ENCODE assay signal across 18 cellular contexts in the genomic region with DNA sequence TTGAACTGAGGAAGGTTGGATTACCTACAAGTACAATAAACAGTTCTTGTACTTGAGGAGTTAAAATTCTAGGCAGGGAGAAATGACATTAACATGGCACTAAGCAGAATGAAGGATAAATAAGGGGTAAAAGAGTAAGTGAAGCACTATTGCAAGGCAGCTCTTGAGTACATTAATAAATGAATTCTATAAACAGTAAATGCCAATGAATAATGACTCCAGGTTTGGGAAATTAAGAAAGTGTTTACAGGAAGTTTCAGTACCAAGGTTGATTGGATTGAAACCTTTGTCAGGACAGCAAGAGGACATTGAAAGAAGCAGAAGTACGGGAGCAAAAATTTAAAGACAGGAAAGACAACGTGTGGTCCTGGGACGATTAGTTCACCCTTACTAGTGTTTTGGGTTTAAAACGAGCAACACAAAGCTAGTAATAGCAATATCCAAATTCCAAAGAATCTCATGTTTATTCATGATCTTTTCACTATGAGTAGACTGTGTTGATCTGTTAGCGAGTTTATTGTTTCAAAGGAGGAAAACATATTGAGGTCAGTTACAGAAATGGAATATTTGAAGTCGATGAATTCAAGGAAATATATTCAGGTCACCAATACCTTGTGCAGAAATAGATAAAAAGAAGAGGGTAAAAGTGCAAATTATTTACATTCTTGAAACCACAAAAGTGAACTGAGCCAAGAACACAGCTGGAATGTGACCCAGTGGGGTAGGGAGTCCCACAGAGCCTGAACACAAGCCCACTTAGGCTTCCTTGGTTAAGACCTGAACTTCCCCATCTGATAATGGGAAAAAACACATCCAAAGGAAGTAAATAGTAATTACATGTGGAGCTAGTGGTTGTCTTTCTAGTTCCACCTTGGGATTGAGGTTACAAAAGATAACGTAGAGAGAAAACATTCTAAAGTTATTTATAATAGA.
DNase-seq lines count a peak whose midpoint lies in the region; ATAC-seq and TF ChIP-seq lines count a peak whose summit lies in the region.
"Had no signal": no experiment of that assay in that cellular context is flagged by ENCODE, and none has a peak within 500 bp of the region (broad histone marks: within the 10 kb centered on the region; RNA-seq: fewer than 3 reads in every experiment).

No MANE protein-coding gene starts in this region.

- peak overlapping the region in 1 of 2 donors; percentile 22 for H3K27ac ChIP-seq in breast epithelium
- H3K27ac ChIP-seq: epithelial cell of prostate, lower lobe of right lung, SJCRH30, stomach had no signal

- POLR2A ChIA-PET in MCF 10A (lab: Yijun Ruan, JAX) = no interaction called here
- POLR2A ChIA-PET in WTC11 (lab: Charles Lee) = no interaction called here

- H3K9me3 ChIP-seq in breast epithelium (no peaks in the 10 kb centered on the region), skeletal muscle satellite cell (replicated peaks; ENCODE audit: low read length) (no peaks in the 10 kb centered on the region)
- H3K9me3 ChIP-seq: lower lobe of right lung, SJCRH30, stomach had no signal

- H3K4me3 Mint-ChIP-seq in MCF 10A (ENCODE audit: unreplicated experiment) (no peak overlapping the region), WTC11 (no peak overlapping the region; the same call in 1 of the 2 replicates)
- H3K4me3 Mint-ChIP-seq: HFFc6 had no signal

- no peaks in the 10 kb centered on the region for H3K36me3 ChIP-seq in breast epithelium
- no peaks in the 10 kb centered on the region for H3K36me3 ChIP-seq in skeletal muscle satellite cell (ENCODE audit: insufficient read depth, low read length)
- H3K36me3 ChIP-seq: lower lobe of right lung, SJCRH30, stomach had no signal

- no peak for TF ChIP-seq POLR2A in breast epithelium (IDR thresholded peaks at IDR 0.05)

- H3K9me3 Mint-ChIP-seq in MCF 10A (ENCODE audit: unreplicated experiment) = no peaks in the 10 kb centered on the region
- H3K9me3 Mint-ChIP-seq in WTC11 = peaks cover 8% of the 10 kb centered on the region
- H3K9me3 Mint-ChIP-seq: HFFc6 had no signal

- CTCF ChIA-PET in MCF 10A (lab: Yijun Ruan, JAX) (interaction anchor here (0.6 to 1.1 kb wide), 4 partner anchors 9 to 375 kb away, joined by 3 to 5 read pairs (median 3); no protein-coding TSS in a partner anchor), WTC11 (lab: Charles Lee) (interaction anchor here (0.8 to 1.5 kb wide), 3 partner anchors 129 to 450 kb away, joined by 3 read pairs; no protein-coding TSS in a partner anchor)

- BruUV-seq in MCF 10A (replicated peaks; lab: Mats Ljungman, UMichigan) = no TSS peak

- DNase-seq in MCF 10A (ENCODE audit: unreplicated experiment) = peak; percentile 31
- no peak for DNase-seq in breast epithelium (ENCODE audit: low spot score in 2 of 2)
- no peak for DNase-seq in WTC11 (ENCODE audit: low spot score)
- peak; percentile 33 for DNase-seq in fibroblast of villous mesenchyme (ENCODE audit: low read depth)
- no peak for DNase-seq in mucosa of gallbladder (ENCODE audit: low spot score)
- DNase-seq in cerebellar nuclear complex (lab: John Stamatoyannopoulos, UW) = no peak
- DNase-seq in NCI-H2196 (lab: John Stamatoyannopoulos, UW; ENCODE audit: unreplicated experiment) = no peak
- DNase-seq: activated CD8-positive, alpha-beta memory T cell treated with anti-CD3 and anti-CD28 coated beads for 24 hours; central memory CD4-positive, alpha-beta T cell; GDM1; HFFc6; lower lobe of right lung; NCI-H2107; occipital lobe; stomach had no signal

- H3K27ac Mint-ChIP-seq in MCF 10A (ENCODE audit: low read depth, unreplicated experiment) = no peak overlapping the region
- H3K27ac Mint-ChIP-seq in WTC11 = peak overlapping the region; percentile 72
- H3K27ac Mint-ChIP-seq: HFFc6 had no signal

- H3K9ac ChIP-seq in skeletal muscle satellite cell (ENCODE audit: low read depth, low read length) = peak overlapping the region; percentile 28

- no peaks in the 10 kb centered on the region for H3K4me1 ChIP-seq in breast epithelium
- H3K4me1 ChIP-seq in skeletal muscle satellite cell (ENCODE audit: control insufficient read depth, insufficient read depth, low read length) = peaks cover 31% of the 10 kb centered on the region
- H3K4me1 ChIP-seq: lower lobe of right lung had no signal

- H3K36me3 Mint-ChIP-seq in MCF 10A (ENCODE audit: insufficient read depth, unreplicated experiment) (no peaks in the 10 kb centered on the region), WTC11 (peaks cover 3% of the 10 kb centered on the region; the same call in 1 of the 2 replicates)

- no peaks in the 10 kb centered on the region for H3K27me3 ChIP-seq in breast epithelium
- no peaks in the 10 kb centered on the region for H3K27me3 ChIP-seq in skeletal muscle satellite cell (ENCODE audit: control insufficient read depth, insufficient read depth, low read length)
- H3K27me3 ChIP-seq: SJCRH30, stomach had no signal

- H3K4me3 ChIP-seq in breast epithelium = no peak overlapping the region
- H3K4me3 ChIP-seq in fibroblast of villous mesenchyme (ENCODE audit: low read depth, low read length) = no peak overlapping the region
- H3K4me3 ChIP-seq in skeletal muscle satellite cell (ENCODE audit: low read length) = no peak overlapping the region
- H3K4me3 ChIP-seq: lower lobe of right lung, SJCRH30, stomach had no signal

- H3K27me3 Mint-ChIP-seq in MCF 10A (ENCODE audit: insufficient read depth, unreplicated experiment) (no peaks in the 10 kb centered on the region), WTC11 (ENCODE audit: low read depth) (no peaks in the 10 kb centered on the region; the same call in 1 of the 2 replicates)

- ATAC-seq in WTC11 = no peak
- ATAC-seq: lower lobe of right lung had no signal

- peaks cover 16% of the 10 kb centered on the region for H3K4me1 Mint-ChIP-seq in MCF 10A (ENCODE audit: insufficient read depth, unreplicated experiment)
- H3K4me1 Mint-ChIP-seq in WTC11 = peaks cover 31% of the 10 kb centered on the region

- intact Hi-C loops in MCF 10A (cut with micrococcal nuclease) = no loop called here
- intact Hi-C loops in breast epithelium (cut with DNase I; ENCODE audit: low total_unique reads) = no loop called here

- TF ChIP-seq CTCF in MCF 10A (IDR thresholded peaks at IDR 0.05; ENCODE audit: unreplicated experiment) (no peak), breast epithelium (IDR thresholded peaks at IDR 0.05) (no peak), WTC11 (IDR thresholded peaks at IDR 0.05) (no peak), fibroblast of villous mesenchyme (IDR thresholded peaks at IDR 0.05; ENCODE audit: insufficient read depth, low read depth, low read length) (no peak)

- H3K4me2 ChIP-seq in skeletal muscle satellite cell (ENCODE audit: low read length) = no peak overlapping the region

TF ChIP-seq in WTC11, 78 proteins besides CTCF, POLR2A, EP300 and RAD21:
- TF ChIP-seq STAT6 (CRISPR knock-in tag; conservative IDR thresholded peaks at IDR 0.05; ENCODE audit: low read depth) (no peak), ZBTB21 (CRISPR knock-in tag; IDR thresholded peaks at IDR 0.05; ENCODE audit: borderline replicate concordance) (no peak), NR2C2 (CRISPR knock-in tag; IDR thresholded peaks at IDR 0.05) (no peak), CREM (CRISPR knock-in tag; IDR thresholded peaks at IDR 0.05) (no peak), GRHL2 (CRISPR knock-in tag; IDR thresholded peaks at IDR 0.05; ENCODE audit: insufficient replicate concordance, severe bottlenecking) (no peak), SMAD3 (CRISPR knock-in tag; IDR thresholded peaks at IDR 0.05; ENCODE audit: borderline replicate concordance) (no peak), SMAD4 (CRISPR knock-in tag; IDR thresholded peaks at IDR 0.05) (no peak), KAT7 (CRISPR knock-in tag; IDR thresholded peaks at IDR 0.05; ENCODE audit: borderline replicate concordance) (no peak)
- TF ChIP-seq, protein P1, sequence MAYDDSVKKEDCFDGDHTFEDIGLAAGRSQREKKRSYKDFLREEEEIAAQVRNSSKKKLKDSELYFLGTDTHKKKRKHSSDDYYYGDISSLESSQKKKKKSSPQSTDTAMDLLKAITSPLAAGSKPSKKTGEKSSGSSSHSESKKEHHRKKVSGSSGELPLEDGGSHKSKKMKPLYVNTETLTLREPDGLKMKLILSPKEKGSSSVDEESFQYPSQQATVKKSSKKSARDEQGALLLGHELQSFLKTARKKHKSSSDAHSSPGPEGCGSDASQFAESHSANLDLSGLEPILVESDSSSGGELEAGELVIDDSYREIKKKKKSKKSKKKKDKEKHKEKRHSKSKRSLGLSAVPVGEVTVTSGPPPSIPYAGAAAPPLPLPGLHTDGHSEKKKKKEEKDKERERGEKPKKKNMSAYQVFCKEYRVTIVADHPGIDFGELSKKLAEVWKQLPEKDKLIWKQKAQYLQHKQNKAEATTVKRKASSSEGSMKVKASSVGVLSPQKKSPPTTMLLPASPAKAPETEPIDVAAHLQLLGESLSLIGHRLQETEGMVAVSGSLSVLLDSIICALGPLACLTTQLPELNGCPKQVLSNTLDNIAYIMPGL (CRISPR knock-in tag; IDR thresholded peaks at IDR 0.05) = no peak
- TF ChIP-seq, protein P2, sequence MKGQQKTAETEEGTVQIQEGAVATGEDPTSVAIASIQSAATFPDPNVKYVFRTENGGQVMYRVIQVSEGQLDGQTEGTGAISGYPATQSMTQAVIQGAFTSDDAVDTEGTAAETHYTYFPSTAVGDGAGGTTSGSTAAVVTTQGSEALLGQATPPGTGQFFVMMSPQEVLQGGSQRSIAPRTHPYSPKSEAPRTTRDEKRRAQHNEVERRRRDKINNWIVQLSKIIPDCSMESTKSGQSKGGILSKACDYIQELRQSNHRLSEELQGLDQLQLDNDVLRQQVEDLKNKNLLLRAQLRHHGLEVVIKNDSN (CRISPR knock-in tag; IDR thresholded peaks at IDR 0.05) = no peak

Comparison
In these comparisons a context has a peak if more than half of its experiments do, and no peak if none do; other contexts are left out.
1. DNase-seq: peak in MCF 10A (single experiment) and fibroblast of villous mesenchyme (single experiment); none in breast epithelium (0 of 2), WTC11 (single experiment), mucosa of gallbladder (single experiment), cerebellar nuclear complex (0 of 2) and NCI-H2196 (single experiment).